Comparison of ENCODE assay signal across 8 cellular contexts in genomic region chrX:46836701-46837542, GRCh38. TPM values are rescaled to one million over a fixed set of nuclear protein-coding genes. Genes with fewer than 3 reads are reported as not detected.
DNase-seq lines count a peak whose midpoint lies in the region; ATAC-seq, FAIRE-seq and TF ChIP-seq lines count a peak whose summit lies in the region.

Gene RP2, plus strand, starts transcription at chrX:46837043. Its CDS starts 58 bp downstream, at chrX:46837101.

- peak; percentile 85 to 88 for TF ChIP-seq POLR2A in uterus (IDR thresholded peaks at IDR 0.05)

- H3K4me3 ChIP-seq in uterus, result peak within 1 kb of the TSS; percentile 48 to 49

- intact Hi-C loops in uterus (cut with DNase I; ENCODE audit: low total_unique reads), result no loop called here

- DNase-seq in GM18507 (ENCODE audit: extremely low spot score, insufficient read length, low read depth), result peak; percentile 60
- DNase-seq in NCI-H187 treated with DMSO at 0.1 percent for 48 hours (lab: John Stamatoyannopoulos, UW), result peak; percentile 2
- peak; percentile 78 for DNase-seq in T-helper 9 cell
- DNase-seq in astrocyte of the hippocampus (ENCODE audit: low read depth, low spot score), result peak; percentile 96
- DNase-seq in hepatic stellate cell (ENCODE audit: low spot score), result peak; percentile 82
- DNase-seq in putamen (ENCODE audit: low spot score), result peak; percentile 92
- peak; percentile 87 to 90 for DNase-seq in uterus

- no peaks in the 10 kb centered on the region for H3K36me3 ChIP-seq in uterus

- peak; percentile 77 for ATAC-seq in HG02970 (IDR thresholded peaks at IDR 0.05; ENCODE audit: low FRiP score, unreplicated experiment)

- FAIRE-seq in GM18507 (lab: Jason Lieb, UNC), result peak; percentile 99

- H3K27me3 ChIP-seq in uterus, result no peaks in the 10 kb centered on the region

- peak in 2 of 4 experiments; percentile 23 to 45 for TF ChIP-seq CTCF in uterus (IDR thresholded peaks at IDR 0.05)

- no peaks in the 10 kb centered on the region for H3K9me3 ChIP-seq in uterus

- peaks cover 0 to 11% of the 10 kb centered on the region in 2 donors for H3K4me1 ChIP-seq in uterus

- peak within 1 kb of the TSS; percentile 81 to 84 for H3K27ac ChIP-seq in uterus

RNA-seq across cellular contexts. Expression of gene RP2, which starts in this region (rescaled TPM):
- 10 to 100 TPM in 1 of 4 donors, 1 to 10 TPM in 3; 1.0 to 33.0 (median 7.0) TPM for total RNA-seq in uterus

Comparison
In these comparisons a context has a peak if more than half of its experiments do, and no peak if none do; other contexts are left out.
1. Peak in every context shown above with its lines: DNase-seq, ATAC-seq, H3K4me3 ChIP-seq and H3K27ac ChIP-seq.
2. DNase-seq: peak in every context shown above with its lines; median percentile 96 in astrocyte of the hippocampus; 92 in putamen; 88 in uterus; 82 in hepatic stellate cell; 78 in T-helper 9 cell; 60 in GM18507; 2 in NCI-H187 treated with DMSO at 0.1 percent for 48 hours.